In the genomic region with DNA sequence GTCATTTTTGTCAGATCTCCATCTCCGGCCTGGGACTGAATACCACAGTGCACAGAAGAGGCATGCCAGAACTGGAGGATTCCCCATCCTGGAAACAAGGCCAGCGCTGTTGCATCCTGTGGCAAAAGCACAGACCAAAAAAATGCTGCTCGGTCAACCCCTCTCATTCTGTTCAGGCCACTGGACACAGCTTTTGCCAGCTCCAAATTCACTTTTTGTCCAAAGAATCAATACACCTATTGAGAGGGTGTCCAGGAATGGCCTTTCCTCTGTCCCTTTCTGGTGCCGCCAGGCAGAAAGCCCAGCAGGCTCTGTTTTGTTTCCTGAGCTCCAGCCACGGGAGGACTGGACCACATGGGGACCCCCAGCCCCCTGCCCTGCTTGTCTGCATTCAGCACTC, we compare ENCODE assay signal across 21 cellular contexts.
A peak's percentile ranks its signal among the peaks of the same experiment; 100 is the strongest.
DNase-seq lines count a peak whose midpoint lies in the region; ATAC-seq and TF ChIP-seq lines count a peak whose summit lies in the region.
"Had no signal": no experiment of that assay in that cellular context is flagged by ENCODE, and none has a peak within 500 bp of the region (broad histone marks: within the 10 kb centered on the region; RNA-seq: fewer than 3 reads in every experiment).

No MANE protein-coding gene starts in this region.

- H3K9me3 Mint-ChIP-seq in WTC11 = no peaks in the 10 kb centered on the region
- no peaks in the 10 kb centered on the region for H3K9me3 Mint-ChIP-seq in stimulated activated memory B cell treated with anti-CD40 and anti-IgM and Interleukin-4, amounts not matched to agents 10 μg/mL and 1 μg/mL and 100 μg/mL, for 72 hours
- H3K9me3 Mint-ChIP-seq: CD4-positive, alpha-beta T cell had no signal

- H3K27me3 ChIP-seq in dorsolateral prefrontal cortex (peaks cover 0 to 4% (median 0%) of the 10 kb centered on the region in 45 donors), tibial artery (no peaks in the 10 kb centered on the region)
- H3K27me3 ChIP-seq: MG63 had no signal

- CTCF ChIA-PET in WTC11 (lab: Charles Lee) = no interaction called here

- H3K9me3 ChIP-seq in tibial artery = no peaks in the 10 kb centered on the region
- H3K9me3 ChIP-seq: MG63 had no signal

- POLR2A ChIA-PET in WTC11 (lab: Charles Lee) = no interaction called here

- no peaks in the 10 kb centered on the region; the same call in 1 of the 2 replicates for H3K27me3 Mint-ChIP-seq in WTC11 (ENCODE audit: low read depth)
- peaks cover 11% of the 10 kb centered on the region for H3K27me3 Mint-ChIP-seq in stimulated activated memory B cell treated with anti-CD40 and anti-IgM and Interleukin-4, amounts not matched to agents 10 μg/mL and 1 μg/mL and 100 μg/mL, for 72 hours

- peaks cover 28% of the 10 kb centered on the region for H3K4me1 Mint-ChIP-seq in WTC11
- H3K4me1 Mint-ChIP-seq in stimulated activated memory B cell treated with anti-CD40 and anti-IgM and Interleukin-4, amounts not matched to agents 10 μg/mL and 1 μg/mL and 100 μg/mL, for 72 hours = no peaks in the 10 kb centered on the region

- H3K27ac ChIP-seq in dorsolateral prefrontal cortex (peak overlapping the region in 2 of 59 donors; percentile 16 to 19), tibial artery (no peak overlapping the region)
- H3K27ac ChIP-seq: RWPE1, SK-N-MC had no signal

- no peak overlapping the region for H3K4me3 Mint-ChIP-seq in WTC11
- no peak overlapping the region for H3K4me3 Mint-ChIP-seq in stimulated activated memory B cell treated with anti-CD40 and anti-IgM and Interleukin-4, amounts not matched to agents 10 μg/mL and 1 μg/mL and 100 μg/mL, for 72 hours
- H3K4me3 Mint-ChIP-seq: CD4-positive, alpha-beta T cell had no signal

- H3K27ac Mint-ChIP-seq in WTC11 = no peak overlapping the region
- H3K27ac Mint-ChIP-seq in stimulated activated memory B cell treated with anti-CD40 and anti-IgM and Interleukin-4, amounts not matched to agents 10 μg/mL and 1 μg/mL and 100 μg/mL, for 72 hours = no peak overlapping the region
- H3K27ac Mint-ChIP-seq: CD4-positive, alpha-beta T cell had no signal

- intact Hi-C loops in dorsolateral prefrontal cortex (cut with DNase I) = no loop called here
- intact Hi-C loops in tibial artery (cut with DNase I; ENCODE audit: low total_unique reads) = no loop called here

- TF ChIP-seq CTCF in WTC11 (IDR thresholded peaks at IDR 0.05) (no peak), dorsolateral prefrontal cortex (IDR thresholded peaks at IDR 0.05 in 54 of 56, conservative IDR thresholded peaks at IDR 0.05 in 2 of 56; ENCODE audit: low read depth in 1 of 56, partially characterized antibody in 56 of 56) (no peak), tibial artery (IDR thresholded peaks at IDR 0.05) (no peak)

- H3K4me3 ChIP-seq in dorsolateral prefrontal cortex (peak overlapping the region in 45 of 59 donors; percentile 1 to 62 (median 34)), tibial artery (no peak overlapping the region)
- H3K4me3 ChIP-seq: MG63, SK-N-MC had no signal

- ATAC-seq in WTC11 = peak; percentile 46; the same call in 1 of the 2 replicates
- ATAC-seq in stimulated activated memory B cell treated with anti-CD40 and anti-IgM and Interleukin-4, amounts not matched to agents 10 μg/mL and 1 μg/mL and 100 μg/mL, for 72 hours = peak; percentile 25
- no peak for ATAC-seq in HG03039 (IDR thresholded peaks at IDR 0.05; ENCODE audit: unreplicated experiment)

- DNase-seq in WTC11 (ENCODE audit: low spot score) (no peak), dorsolateral prefrontal cortex (peak in 1 of 10 donors; percentile 23), midbrain (lab: John Stamatoyannopoulos, UW) (peak; percentile 68), KG1 (lab: John Stamatoyannopoulos, UW) (no peak), tibial artery (no peak), T-helper 2 cell (no peak)
- DNase-seq: CD4-positive, alpha-beta T cell; COR-L47; DMS79; Kasumi-1; MG63; NCI-H1417; NCI-H187; NCI-H2107; NCI-H510A; NCI-H748 treated with DMSO at 0.1 percent for 48 hours; SHP77 treated with DMSO at 0.1 percent for 48 hours had no signal

- no peaks in the 10 kb centered on the region for H3K36me3 Mint-ChIP-seq in WTC11
- H3K36me3 Mint-ChIP-seq in stimulated activated memory B cell treated with anti-CD40 and anti-IgM and Interleukin-4, amounts not matched to agents 10 μg/mL and 1 μg/mL and 100 μg/mL, for 72 hours = no peaks in the 10 kb centered on the region

- no peaks in the 10 kb centered on the region for H3K36me3 ChIP-seq in tibial artery
- H3K36me3 ChIP-seq: MG63 had no signal

- no peaks in the 10 kb centered on the region for H3K4me1 ChIP-seq in tibial artery

TF ChIP-seq in WTC11, 78 proteins besides CTCF, POLR2A, EP300 and RAD21:
- TF ChIP-seq, protein P1, sequence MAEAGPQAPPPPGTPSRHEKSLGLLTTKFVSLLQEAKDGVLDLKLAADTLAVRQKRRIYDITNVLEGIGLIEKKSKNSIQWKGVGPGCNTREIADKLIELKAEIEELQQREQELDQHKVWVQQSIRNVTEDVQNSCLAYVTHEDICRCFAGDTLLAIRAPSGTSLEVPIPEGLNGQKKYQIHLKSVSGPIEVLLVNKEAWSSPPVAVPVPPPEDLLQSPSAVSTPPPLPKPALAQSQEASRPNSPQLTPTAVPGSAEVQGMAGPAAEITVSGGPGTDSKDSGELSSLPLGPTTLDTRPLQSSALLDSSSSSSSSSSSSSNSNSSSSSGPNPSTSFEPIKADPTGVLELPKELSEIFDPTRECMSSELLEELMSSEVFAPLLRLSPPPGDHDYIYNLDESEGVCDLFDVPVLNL (CRISPR knock-in tag; IDR thresholded peaks at IDR 0.05; ENCODE audit: borderline replicate concordance, low read depth) = no peak
- TF ChIP-seq, protein P2, sequence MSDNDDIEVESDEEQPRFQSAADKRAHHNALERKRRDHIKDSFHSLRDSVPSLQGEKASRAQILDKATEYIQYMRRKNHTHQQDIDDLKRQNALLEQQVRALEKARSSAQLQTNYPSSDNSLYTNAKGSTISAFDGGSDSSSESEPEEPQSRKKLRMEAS (CRISPR knock-in tag; IDR thresholded peaks at IDR 0.05) = no peak
- no peak for TF ChIP-seq ELF4 (CRISPR knock-in tag; IDR thresholded peaks at IDR 0.05; ENCODE audit: low read depth)
- no peak for TF ChIP-seq ZBTB43 (CRISPR knock-in tag; IDR thresholded peaks at IDR 0.05)

Comparison
In these comparisons a context has a peak if more than half of its experiments do, and no peak if none do; other contexts are left out.
1. H3K4me3 ChIP-seq: peak in dorsolateral prefrontal cortex (45 of 59); none in tibial artery (0 of 2).